ENCODE assay signal across 8 cellular contexts in genomic region chr3:187738400-187739124, GRCh38. TPM values are rescaled to one million over a fixed set of nuclear protein-coding genes. Genes with fewer than 3 reads are reported as not detected.
DNase-seq lines count a peak whose midpoint lies in the region; ATAC-seq and TF ChIP-seq lines count a peak whose summit lies in the region.

No MANE protein-coding gene starts in this region.

- peaks cover 3% of the 10 kb centered on the region; the same call in 1 of the 2 replicates for H3K27me3 ChIP-seq in BE2C
- peaks cover 34% of the 10 kb centered on the region for H3K27me3 ChIP-seq in endodermal cell (ENCODE audit: control insufficient read depth, insufficient read depth, low read length, poor library complexity, severe bottlenecking)

- H3K27ac Mint-ChIP-seq in endodermal cell: peak overlapping the region; percentile 92

- no peaks in the 10 kb centered on the region for H3K9me3 ChIP-seq in BE2C
- H3K9me3 ChIP-seq in endodermal cell (ENCODE audit: control insufficient read depth, low read length): no peaks in the 10 kb centered on the region

- no peak overlapping the region for H3K27ac ChIP-seq in endodermal cell (ENCODE audit: low read depth, low read length)

- no peaks in the 10 kb centered on the region for H3K9me3 Mint-ChIP-seq in endodermal cell

- 0 to 2% methylated on average over 12 to 41 of the region's 41 CpGs for WGBS in endodermal cell (ENCODE audit: insufficient coverage in 1 of 2, insufficient read length in 1 of 2), 2 experiments

- no peaks in the 10 kb centered on the region for H3K36me3 ChIP-seq in BE2C
- no peaks in the 10 kb centered on the region for H3K36me3 ChIP-seq in endodermal cell (ENCODE audit: control insufficient read depth, insufficient read depth, low read length)

- H3K4me3 ChIP-seq in BE2C (ENCODE audit: low read depth, low read length) (peak overlapping the region; percentile 76), endodermal cell (ENCODE audit: low read length) (peak overlapping the region; percentile 85)

- H3K4me1 ChIP-seq in BE2C (no peaks in the 10 kb centered on the region), endodermal cell (ENCODE audit: control insufficient read depth, insufficient read depth, low read length) (peaks cover 7% of the 10 kb centered on the region)

- DNase-seq in BE2C: peak; percentile 86
- DNase-seq in HK-2 (ENCODE audit: unreplicated experiment): peak; percentile 81
- DNase-seq in NCI-H748 (lab: John Stamatoyannopoulos, UW; ENCODE audit: unreplicated experiment): peak; percentile 70
- DNase-seq in activated CD8-positive, alpha-beta memory T cell treated with anti-CD3 and anti-CD28 coated beads for 24 hours: peak; percentile 86
- peak; percentile 94 for DNase-seq in endodermal cell
- DNase-seq in medulla oblongata (ENCODE audit: extremely low spot score): peak; percentile 98
- peak; percentile 25 for DNase-seq in stimulated activated CD8-positive, alpha-beta memory T cell treated with anti-CD3 and anti-CD28 coated beads, Interleukin-12 subunit alpha, Interleukin-12 subunit beta, amount 100 ng/mL, for 4 hours (ENCODE audit: low read depth)

- peaks cover 26% of the 10 kb centered on the region for H3K4me1 Mint-ChIP-seq in endodermal cell

- TF ChIP-seq CTCF in BE2C (IDR thresholded peaks at IDR 0.05; ENCODE audit: low read depth, low read length) (peak; percentile 82), endodermal cell (conservative IDR thresholded peaks at IDR 0.05) (peak; percentile 86)

- H3K4me3 Mint-ChIP-seq in endodermal cell: peak overlapping the region; percentile 71

- peak overlapping the region; percentile 47 for H3K9ac ChIP-seq in endodermal cell (ENCODE audit: extremely low read depth, low read length, poor library complexity, severe bottlenecking)

- ATAC-seq in GM19324 (IDR thresholded peaks at IDR 0.05; ENCODE audit: low FRiP score, unreplicated experiment): peak; percentile 48

- peaks cover 46% of the 10 kb centered on the region for H3K27me3 Mint-ChIP-seq in endodermal cell (ENCODE audit: insufficient read depth)

- no peaks in the 10 kb centered on the region for H3K36me3 Mint-ChIP-seq in endodermal cell (ENCODE audit: low read depth)

RNA-seq across cellular contexts. Expression of gene BCL6, which starts 6.7 kb away (rescaled TPM):
- 1.2 TPM for polyA plus RNA-seq in BE2C (2012; ENCODE audit: insufficient read depth, insufficient read length, low read depth)
- 1 to 10 TPM; 3.8 to 3.9 TPM for total RNA-seq in endodermal cell
- 12.9 TPM for polyA plus RNA-seq in endodermal cell (2013, experiment 1 of 2)
- polyA plus RNA-seq in endodermal cell (2013, experiment 2 of 2): 8.9 TPM

RNA-seq across cellular contexts. Expression of gene RTP2, which starts 36.2 kb away (rescaled TPM):
- polyA plus RNA-seq in BE2C (2012; ENCODE audit: insufficient read depth, insufficient read length, low read depth): not detected
- total RNA-seq in endodermal cell: not detected
- polyA plus RNA-seq in endodermal cell (2013, experiment 1 of 2): not detected
- polyA plus RNA-seq in endodermal cell (2013, experiment 2 of 2): not detected

Comparison
In these comparisons a context has a peak if more than half of its experiments do, and no peak if none do; other contexts are left out.
1. DNase-seq: peak in every context shown above with its lines; median percentile 98 in medulla oblongata; 94 in endodermal cell; 86 in BE2C; 86 in activated CD8-positive, alpha-beta memory T cell treated with anti-CD3 and anti-CD28 coated beads for 24 hours; 81 in HK-2; 70 in NCI-H748; 25 in stimulated activated CD8-positive, alpha-beta memory T cell treated with anti-CD3 and anti-CD28 coated beads, Interleukin-12 subunit alpha, Interleukin-12 subunit beta, amount 100 ng/mL, for 4 hours.